ENCODE assay signal across 1 cellular context in the genomic region with DNA sequence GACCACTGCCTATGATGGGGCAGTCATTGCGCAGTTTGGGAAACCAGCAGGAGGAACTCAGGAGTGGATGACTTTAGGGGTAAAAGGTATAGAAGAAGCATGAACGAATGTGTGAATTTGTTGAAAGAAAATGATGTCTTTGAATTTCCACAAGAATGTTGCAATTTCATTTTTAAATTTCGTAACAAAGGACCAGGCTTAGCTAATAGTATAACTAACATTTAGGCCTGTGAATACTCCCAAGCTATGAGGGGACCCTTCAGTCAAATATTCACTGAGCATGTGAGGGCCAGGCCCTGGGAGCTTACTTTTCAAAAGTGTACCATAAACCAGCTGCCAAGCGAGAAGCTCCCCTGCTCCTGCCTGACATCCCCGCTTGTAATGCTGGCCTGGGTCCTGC.
TF ChIP-seq lines count a peak whose summit lies in the region.

No MANE protein-coding gene starts in this region.

TF ChIP-seq in HepG2, 621 proteins besides CTCF, POLR2A, EP300 and RAD21:
- TF ChIP-seq, protein P1, sequence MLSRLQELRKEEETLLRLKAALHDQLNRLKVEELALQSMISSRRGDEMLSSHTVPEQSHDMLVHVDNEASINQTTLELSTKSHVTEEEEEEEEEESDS (CRISPR knock-in tag; IDR thresholded peaks at IDR 0.05; ENCODE audit: borderline replicate concordance): no peak
- TF ChIP-seq CEBPB (IDR thresholded peaks at IDR 0.05; ENCODE audit: borderline replicate concordance, low read depth, low read length): peak; percentile 50; the same call in 1 of the 2 replicates
